In the genomic region with DNA sequence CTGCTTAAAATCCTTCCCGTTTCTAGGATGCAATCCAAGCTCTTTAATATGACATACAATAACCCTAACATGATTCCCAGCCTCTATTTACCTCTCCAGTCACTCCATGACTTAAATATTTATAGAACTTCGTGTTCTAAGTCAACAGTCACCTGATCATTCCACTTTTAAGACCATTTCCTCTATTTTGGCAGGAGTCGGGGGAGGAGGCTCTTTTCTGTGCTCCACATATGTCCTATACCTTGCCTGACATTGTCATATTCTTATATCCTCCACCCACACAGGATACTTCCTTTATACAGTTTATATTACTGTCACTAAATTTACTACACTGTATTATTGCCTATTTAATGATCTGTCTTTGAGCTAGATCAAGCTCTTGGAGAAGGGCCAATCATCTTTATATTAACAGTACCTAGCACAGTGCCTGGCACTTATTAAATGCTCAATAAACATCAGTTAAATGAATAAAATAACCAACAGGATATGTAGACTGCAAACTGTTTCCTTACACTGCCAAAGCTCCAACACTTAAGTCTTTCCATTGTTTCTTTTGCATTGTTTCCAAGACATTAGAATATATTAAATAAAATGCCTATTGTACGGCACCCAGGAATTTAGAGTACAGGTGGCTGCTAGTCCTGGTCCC, we compare ENCODE assay signal across 8 cellular contexts. TPM values are rescaled to one million over a fixed set of nuclear protein-coding genes. Genes with fewer than 3 reads are reported as not detected.
A peak's percentile ranks its signal among the peaks of the same experiment; 100 is the strongest.
DNase-seq lines count a peak whose midpoint lies in the region; ATAC-seq and TF ChIP-seq lines count a peak whose summit lies in the region.

No MANE protein-coding gene starts in this region.

- TF ChIP-seq RAD21 in IMR-90 (IDR thresholded peaks at IDR 0.05; ENCODE audit: low read length): no peak

- H3K9me3 Mint-ChIP-seq in brain (peaks cover 0 to 4% (median 0%) of the 10 kb centered on the region in 5 experiments), nephron progenitor cell (no peaks in the 10 kb centered on the region)

- dilution Hi-C loops in IMR-90 (cut with HindIII; ENCODE audit: low sequenced_read_pairs, unreplicated experiment): no loop called here

- H3K4me3 Mint-ChIP-seq in brain (peak overlapping the region; percentile 96 to 100 (median 97)), nephron progenitor cell (peak overlapping the region; percentile 100)

- H3K27me3 Mint-ChIP-seq in brain (peaks cover 10% of the 10 kb centered on the region), nephron progenitor cell (ENCODE audit: low read depth, poor library complexity) (peaks cover 3% of the 10 kb centered on the region)

- H3K9me1 ChIP-seq in IMR-90 (ENCODE audit: insufficient read depth, low read length): peaks cover 20% of the 10 kb centered on the region

- no peak for TF ChIP-seq POLR2A in IMR-90 (IDR thresholded peaks at IDR 0.05; ENCODE audit: low read depth, low read length)

- H2BK120ac ChIP-seq in IMR-90 (ENCODE audit: low read depth, low read length): no peak overlapping the region

- H3K4me1 ChIP-seq in IMR-90 (ENCODE audit: control insufficient read depth, insufficient read depth, low read length): peaks cover 18% of the 10 kb centered on the region

- intact Hi-C loops in IMR-90 (cut with micrococcal nuclease): loop anchor here (5.0 kb wide), 2 partner anchors 352 to 557 kb away; no protein-coding TSS in a partner anchor

- no peak overlapping the region for H3K18ac ChIP-seq in IMR-90 (ENCODE audit: low read depth, low read length)

- WGBS in IMR-90 (ENCODE audit: extremely low coverage in 2 of 2, insufficient read length in 1 of 2), 2 experiments: no CpG with 5 or more reads among the region's 4 CpGs

- H3K27ac Mint-ChIP-seq in brain: peak overlapping the region in 4 of 5 experiments; percentile 1 to 38 (median 33)
- H3K27ac Mint-ChIP-seq in nephron progenitor cell: peak overlapping the region; percentile 69

- H3K23ac ChIP-seq in IMR-90 (ENCODE audit: low read depth, low read length): peak overlapping the region; percentile 38; the same call in 1 of the 2 replicates

- no peak overlapping the region for H4K8ac ChIP-seq in IMR-90 (ENCODE audit: low read depth in 2 of 2, low read length in 2 of 2)

- CTCF ChIA-PET in IMR-90 (lab: Yijun Ruan, JAX): no interaction called here

- no peak overlapping the region for H2BK20ac ChIP-seq in IMR-90 (ENCODE audit: low read depth, low read length)

- no peak overlapping the region for H2BK5ac ChIP-seq in IMR-90 (ENCODE audit: low read depth, low read length, poor library complexity, severe bottlenecking)

- H3K9ac ChIP-seq in IMR-90 (ENCODE audit: low read depth, low read length): no peak overlapping the region

- no peak overlapping the region for H2AFZ ChIP-seq in IMR-90 (replicated peaks; ENCODE audit: low read length, poor library complexity)

- in situ Hi-C loops in IMR-90 (cut with MboI; ENCODE audit: low sequenced_read_pairs): no loop called here

- H4K91ac ChIP-seq in IMR-90 (ENCODE audit: insufficient read depth, low read depth, low read length): no peak overlapping the region

- no peaks in the 10 kb centered on the region for H3K36me3 ChIP-seq in IMR-90 (ENCODE audit: control insufficient read depth, insufficient read depth, low read length)

- POLR2A ChIA-PET in IMR-90 (lab: Charles Lee; ENCODE audit: unreplicated experiment): no interaction called here

- no peak overlapping the region for H3K56ac ChIP-seq in IMR-90 (ENCODE audit: extremely low read depth, insufficient read depth, low read length)

- no peaks in the 10 kb centered on the region for H3K36me3 Mint-ChIP-seq in brain
- H3K36me3 Mint-ChIP-seq in nephron progenitor cell (ENCODE audit: low read depth): peaks cover 24% of the 10 kb centered on the region

- no peak overlapping the region for H4K5ac ChIP-seq in IMR-90 (ENCODE audit: low read depth, low read length)

- H3K27ac ChIP-seq in IMR-90 (ENCODE audit: insufficient read depth, low read length): no peak overlapping the region

- no peak overlapping the region for H3K14ac ChIP-seq in IMR-90 (replicated peaks; ENCODE audit: low read depth, low read length)

- no peak overlapping the region for H3K4me3 ChIP-seq in IMR-90 (ENCODE audit: insufficient read depth, low read depth, low read length)

- H3K4me1 Mint-ChIP-seq in brain: peaks cover 63% of the 10 kb centered on the region
- peaks cover 66% of the 10 kb centered on the region for H3K4me1 Mint-ChIP-seq in nephron progenitor cell

- ATAC-seq in IMR-90 (ENCODE audit: low read depth) (no peak), HG02642 (IDR thresholded peaks at IDR 0.05; ENCODE audit: poor library complexity, unreplicated experiment) (no peak), HG02840 (IDR thresholded peaks at IDR 0.05; ENCODE audit: low FRiP score, unreplicated experiment) (no peak)

- DNase-seq in CD1c-positive myeloid dendritic cell (ENCODE audit: extremely low spot score): peak; percentile 66
- no peak for DNase-seq in IMR-90
- DNase-seq in nephron progenitor cell: no peak
- no peak for DNase-seq in NCI-H187 treated with DMSO at 0.1 percent for 48 hours (lab: John Stamatoyannopoulos, UW)
- DNase-seq in D341Med (ENCODE audit: low spot score): no peak

- H3K4ac ChIP-seq in IMR-90 (ENCODE audit: low read depth, low read length): no peak overlapping the region

- no TSS peak for BruUV-seq in IMR-90 (replicated peaks; lab: Mats Ljungman, UMichigan)

- no peaks in the 10 kb centered on the region for H3K27me3 ChIP-seq in IMR-90 (ENCODE audit: control insufficient read depth, insufficient read depth, low read length)

- no peak overlapping the region for H2AK9ac ChIP-seq in IMR-90 (replicated peaks; ENCODE audit: low read depth, low read length, poor library complexity)

- H2AK5ac ChIP-seq in IMR-90 (ENCODE audit: low read depth, low read length): no peak overlapping the region

- H3K9me3 ChIP-seq in IMR-90 (ENCODE audit: control insufficient read depth, insufficient read depth, low read length): no peaks in the 10 kb centered on the region

- H3K4me2 ChIP-seq in IMR-90 (ENCODE audit: low read depth, low read length): peak overlapping the region; percentile 95

- no peak overlapping the region for H2BK15ac ChIP-seq in IMR-90 (ENCODE audit: low read depth, low read length)

- peaks cover 5 to 30% of the 10 kb centered on the region in 2 experiments; a peak in 3 of 4 replicates for H3K79me1 ChIP-seq in IMR-90 (ENCODE audit: low read depth in 1 of 2, low read length in 2 of 2)

- peaks cover 75% of the 10 kb centered on the region for H4K20me1 ChIP-seq in IMR-90 (ENCODE audit: insufficient read depth, low read length)

- TF ChIP-seq CTCF in IMR-90 (conservative IDR thresholded peaks at IDR 0.05; ENCODE audit: low read depth, low read length) (no peak), brain (conservative IDR thresholded peaks at IDR 0.05) (no peak), nephron progenitor cell (IDR thresholded peaks at IDR 0.05) (no peak)

TF ChIP-seq in IMR-90, 13 proteins besides CTCF, POLR2A, EP300 and RAD21:
- TF ChIP-seq MXI1 (IDR thresholded peaks at IDR 0.05; ENCODE audit: borderline replicate concordance, low read depth, low read length) (no peak), BHLHE40 (IDR thresholded peaks at IDR 0.05; ENCODE audit: low read depth, low read length) (no peak), SMC3 (IDR thresholded peaks at IDR 0.05; ENCODE audit: low read depth, low read length) (no peak), RCOR1 (IDR thresholded peaks at IDR 0.05; ENCODE audit: insufficient replicate concordance, low read length) (no peak), MAFK (IDR thresholded peaks at IDR 0.05; ENCODE audit: low read depth, low read length) (no peak), CEBPB (IDR thresholded peaks at IDR 0.05; ENCODE audit: low read depth, low read length) (no peak), MAZ (IDR thresholded peaks at IDR 0.05; ENCODE audit: borderline replicate concordance, low read depth, low read length) (no peak), NFE2L2 (IDR thresholded peaks at IDR 0.05; ENCODE audit: low read depth, low read length) (no peak), FOS (IDR thresholded peaks at IDR 0.05; ENCODE audit: low read depth, low read length) (no peak)
- TF ChIP-seq, protein P1, sequence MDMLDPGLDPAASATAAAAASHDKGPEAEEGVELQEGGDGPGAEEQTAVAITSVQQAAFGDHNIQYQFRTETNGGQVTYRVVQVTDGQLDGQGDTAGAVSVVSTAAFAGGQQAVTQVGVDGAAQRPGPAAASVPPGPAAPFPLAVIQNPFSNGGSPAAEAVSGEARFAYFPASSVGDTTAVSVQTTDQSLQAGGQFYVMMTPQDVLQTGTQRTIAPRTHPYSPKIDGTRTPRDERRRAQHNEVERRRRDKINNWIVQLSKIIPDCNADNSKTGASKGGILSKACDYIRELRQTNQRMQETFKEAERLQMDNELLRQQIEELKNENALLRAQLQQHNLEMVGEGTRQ (IDR thresholded peaks at IDR 0.05; ENCODE audit: low read depth, low read length): no peak
- TF ChIP-seq, protein P2, sequence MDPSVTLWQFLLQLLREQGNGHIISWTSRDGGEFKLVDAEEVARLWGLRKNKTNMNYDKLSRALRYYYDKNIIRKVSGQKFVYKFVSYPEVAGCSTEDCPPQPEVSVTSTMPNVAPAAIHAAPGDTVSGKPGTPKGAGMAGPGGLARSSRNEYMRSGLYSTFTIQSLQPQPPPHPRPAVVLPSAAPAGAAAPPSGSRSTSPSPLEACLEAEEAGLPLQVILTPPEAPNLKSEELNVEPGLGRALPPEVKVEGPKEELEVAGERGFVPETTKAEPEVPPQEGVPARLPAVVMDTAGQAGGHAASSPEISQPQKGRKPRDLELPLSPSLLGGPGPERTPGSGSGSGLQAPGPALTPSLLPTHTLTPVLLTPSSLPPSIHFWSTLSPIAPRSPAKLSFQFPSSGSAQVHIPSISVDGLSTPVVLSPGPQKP (IDR thresholded peaks at IDR 0.05; ENCODE audit: borderline replicate concordance, low read depth, low read length): no peak

RNA-seq across cellular contexts. Expression of a gene that starts 2.7 kb away (rescaled TPM):
- 11.1 and 28.1 TPM in 2 replicates for total RNA-seq in IMR-90 (2012; rRNA removed)
- polyA plus RNA-seq in IMR-90 (2012; rRNA removed): 50.0 and 51.4 TPM in 2 replicates
- polyA plus RNA-seq in IMR-90 (2012; cell fraction: cytosol; rRNA removed): 10.8 and 11.3 TPM in 2 replicates
- 142 and 399 TPM in 2 replicates for polyA plus RNA-seq in IMR-90 (2012; cell fraction: nucleus; rRNA removed; ENCODE audit: low replicate concordance)
- 10.1 TPM for polyA plus RNA-seq in brain (ENCODE audit: insufficient read depth, low read depth, low replicate concordance)

RNA-seq across cellular contexts. Expression of a gene that starts 29.8 kb away (rescaled TPM):
- total RNA-seq in IMR-90 (2012; rRNA removed): 5.4 and 6.9 TPM in 2 replicates
- polyA plus RNA-seq in IMR-90 (2012; rRNA removed) (5.9 and 6.0 TPM in 2 replicates), brain (ENCODE audit: insufficient read depth, low read depth, low replicate concordance) (7.3 TPM)
- polyA plus RNA-seq in IMR-90 (2012; cell fraction: cytosol; rRNA removed): 3.7 and 4.0 TPM in 2 replicates
- 4.0 and 5.2 TPM in 2 replicates for polyA plus RNA-seq in IMR-90 (2012; cell fraction: nucleus; rRNA removed; ENCODE audit: low replicate concordance)
